ENCODE assay signal across 19 cellular contexts in the genomic region with DNA sequence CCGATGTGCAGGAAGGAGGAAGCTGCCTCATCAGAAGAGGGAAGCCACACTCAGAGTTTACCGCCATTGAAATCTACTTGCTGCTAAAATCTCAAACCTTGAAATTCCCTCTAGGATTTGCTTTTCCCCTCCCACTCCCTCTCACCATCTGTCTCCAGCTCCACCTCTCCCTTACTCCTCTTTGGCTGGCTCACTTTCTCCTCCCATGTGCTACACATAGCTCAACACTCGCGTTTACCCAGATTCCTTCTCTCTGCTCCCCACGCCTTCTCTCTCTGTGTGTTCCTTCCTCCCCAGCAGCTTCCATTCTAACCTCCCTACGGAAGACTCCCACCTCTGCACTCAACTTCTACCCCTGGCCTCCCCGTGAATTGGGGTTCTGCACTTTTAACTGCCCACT.
"Had no signal": no experiment of that assay in that cellular context is flagged by ENCODE, and none has a peak within 500 bp of the region (broad histone marks: within the 10 kb centered on the region; RNA-seq: fewer than 3 reads in every experiment).

No MANE protein-coding gene starts in this region.

- DNase-seq: activated CD4-positive, alpha-beta T cell treated with anti-CD3 and anti-CD28 coated beads for 36 hours; activated CD4-positive, CD25-positive, alpha-beta regulatory T cell; activated CD8-positive, alpha-beta memory T cell treated with anti-CD3 and anti-CD28 coated beads, Interleukin-2, amount 10 ng/mL, durations not matched to agents 7 days and 5 days; activated CD8-positive, alpha-beta T cell treated with anti-CD3 and anti-CD28 coated beads, Interleukin-2, amount 10 ng/mL, durations not matched to agents 7 days and 5 days; activated naive CD8-positive, alpha-beta T cell treated with anti-CD3 and anti-CD28 coated beads, Interleukin-2, amount 50 U/mL, for 24 hours; activated T-cell treated with anti-CD3 and anti-CD28 coated beads, Interleukin-2, amount 50 U/mL, for 48 hours; endodermal cell; immature natural killer cell; lower lobe of right lung; mesenchymal stem cell; natural killer cell; stimulated activated CD4-positive, alpha-beta T cell treated with anti-CD3 and anti-CD28 coated beads, Interleukin-1b, Interleukin-23, amount 100 ng/mL, for 48 hours; stimulated activated CD4-positive, alpha-beta T cell treated with anti-CD3 and anti-CD28 coated beads, Interleukin-4, amount 100 ng/mL, for 4 hours; stimulated activated CD8-positive, alpha-beta memory T cell treated with anti-CD3 and anti-CD28 coated beads, Interleukin-4, amount 100 ng/mL, for 48 hours; stimulated activated naive CD8-positive, alpha-beta T cell treated with anti-CD3 and anti-CD28 coated beads, Interleukin-15, amount 100 ng/mL, for 72 hours; substantia nigra; T-helper 1 cell; thyroid gland; upper lobe of left lung had no signal
